Comparison of ENCODE assay signal across 8 cellular contexts in genomic region chr11:124746621-124747243, GRCh38. TPM values are rescaled to one million over a fixed set of nuclear protein-coding genes. Genes with fewer than 3 reads are reported as not detected.
DNase-seq lines count a peak whose midpoint lies in the region; ATAC-seq and TF ChIP-seq lines count a peak whose summit lies in the region.

No MANE protein-coding gene starts in this region.

- peak in 1 of 3 donors; percentile 68 for TF ChIP-seq POLR2A in spleen (IDR thresholded peaks at IDR 0.05)

- ATAC-seq in GM21360 (IDR thresholded peaks at IDR 0.05; ENCODE audit: unreplicated experiment): peak; percentile 85

- H3K4me3 ChIP-seq in iPS-18a (ENCODE audit: low read length) (peak overlapping the region; percentile 87), spleen (peak overlapping the region; percentile 52 to 80 (median 60))

- H3K36me3 ChIP-seq in iPS-18a (ENCODE audit: control insufficient read depth, low read depth, low read length): no peaks in the 10 kb centered on the region
- H3K36me3 ChIP-seq in spleen: no peaks in the 10 kb centered on the region

- in situ Hi-C loops in Caki2 (cut with HindIII; ENCODE audit: low pct_unique_long_range_greater_than_20kb, low sequenced_read_pairs): no loop called here

- WGBS in spleen, 5 donors: 2 to 5% (median 3%) methylated on average over 34 to 37 of the region's 37 CpGs

- peaks cover 100% of the 10 kb centered on the region for H3K27me3 ChIP-seq in iPS-18a (ENCODE audit: control insufficient read depth, insufficient read depth, low read length)
- H3K27me3 ChIP-seq in spleen (replicated peaks in 1 of 7): peaks cover 0 to 16% (median 0%) of the 10 kb centered on the region in 7 donors

- no peak overlapping the region for H3K27ac ChIP-seq in iPS-18a (ENCODE audit: low read length)
- peak overlapping the region; percentile 70 to 91 (median 84) for H3K27ac ChIP-seq in spleen

- intact Hi-C loops in spleen (cut with DNase I; ENCODE audit: low total_unique reads): no loop called here

- H3K9me3 ChIP-seq in iPS-18a (ENCODE audit: control insufficient read depth, low read depth, low read length) (no peaks in the 10 kb centered on the region), spleen (no peaks in the 10 kb centered on the region)

- peak; percentile 77 for DNase-seq in Caki2 (ENCODE audit: low read depth)
- DNase-seq in HUDEP-2 (lab: John Stamatoyannopoulos, UW; ENCODE audit: unreplicated experiment in 76 of 76): peak in 74 of 76 experiments; percentile 21 to 87 (median 70)
- DNase-seq in SW480 (ENCODE audit: low spot score): peak; percentile 89
- peak; percentile 79 for DNase-seq in astrocyte of the hippocampus (ENCODE audit: low read depth, low spot score)
- peak; percentile 93 for DNase-seq in spleen
- DNase-seq in cerebellar nuclear complex (lab: John Stamatoyannopoulos, UW): no peak

- peaks cover 11% of the 10 kb centered on the region for H3K4me1 ChIP-seq in iPS-18a (ENCODE audit: control insufficient read depth, low read depth, low read length)
- peaks cover 0 to 63% (median 49%) of the 10 kb centered on the region in 6 donors for H3K4me1 ChIP-seq in spleen

- peak in 10 of 11 experiments; percentile 41 to 68 (median 56) for TF ChIP-seq CTCF in spleen (IDR thresholded peaks at IDR 0.05 in 8 of 11, conservative IDR thresholded peaks at IDR 0.05 in 3 of 11)

- no peak overlapping the region for H3K9ac ChIP-seq in iPS-18a (ENCODE audit: low read length)

RNA-seq across cellular contexts. Expression of gene VSIG2, which starts 5.3 kb away (rescaled TPM):
- total RNA-seq in Caki2 (2014; rRNA removed; shearing (Covaris generic); ENCODE audit: low replicate concordance): not detected in 2 replicates
- 1 to 10 TPM in 2 of 7 donors, under 1 TPM in 2, not detected in 3; 0.43 to 1.5 (median 1.0) TPM for total RNA-seq in spleen
- polyA plus RNA-seq in spleen: 1 to 10 TPM in 2 of 3 donors, under 1 TPM in 1; 0.47 to 2.1 (median 2.0) TPM

RNA-seq across cellular contexts. Expression of gene NRGN, which starts 7.0 kb away (rescaled TPM):
- total RNA-seq in Caki2 (2014; rRNA removed; shearing (Covaris generic); ENCODE audit: low replicate concordance): 1.4 TPM in 1 of 2 replicates, not detected in the other
- 10 to 100 TPM; 29.0 to 61.2 (median 46.5) TPM for total RNA-seq in spleen
- polyA plus RNA-seq in spleen: 10 to 100 TPM; 12.7 to 24.2 (median 15.9) TPM

RNA-seq across cellular contexts. Expression of gene ESAM, which starts 15.4 kb away (rescaled TPM):
- total RNA-seq in Caki2 (2014; rRNA removed; shearing (Covaris generic); ENCODE audit: low replicate concordance): 0.96 and 2.5 TPM in 2 replicates
- 10 to 100 TPM; 16.2 to 49.2 (median 29.2) TPM for total RNA-seq in spleen
- polyA plus RNA-seq in spleen: 10 to 100 TPM; 14.3 to 30.9 (median 18.0) TPM

RNA-seq across cellular contexts. Expression of gene MSANTD2, which starts 53.5 kb away (rescaled TPM):
- total RNA-seq in Caki2 (2014; rRNA removed; shearing (Covaris generic); ENCODE audit: low replicate concordance): 7.5 and 13.6 TPM in 2 replicates
- total RNA-seq in spleen: 10 to 100 TPM; 16.5 to 25.8 (median 19.3) TPM
- polyA plus RNA-seq in spleen: 10 to 100 TPM in 2 of 3 donors, 1 to 10 TPM in 1; 9.5 to 17.6 (median 13.8) TPM

Comparison
In these comparisons a context has a peak if more than half of its experiments do, and no peak if none do; other contexts are left out.
1. DNase-seq: peak in Caki2 (single experiment), HUDEP-2 (74 of 76), SW480 (single experiment), astrocyte of the hippocampus (single experiment) and spleen (single experiment); none in cerebellar nuclear complex (0 of 2).
2. RNA of gene NRGN, which starts 7.0 kb away (total RNA-seq): 29.0 to 61.2 TPM in spleen; 1.4 TPM in Caki2; every median in the first group is over 10 times any median in the second.